ENCODE assay signal across 20 cellular contexts in the genomic region with DNA sequence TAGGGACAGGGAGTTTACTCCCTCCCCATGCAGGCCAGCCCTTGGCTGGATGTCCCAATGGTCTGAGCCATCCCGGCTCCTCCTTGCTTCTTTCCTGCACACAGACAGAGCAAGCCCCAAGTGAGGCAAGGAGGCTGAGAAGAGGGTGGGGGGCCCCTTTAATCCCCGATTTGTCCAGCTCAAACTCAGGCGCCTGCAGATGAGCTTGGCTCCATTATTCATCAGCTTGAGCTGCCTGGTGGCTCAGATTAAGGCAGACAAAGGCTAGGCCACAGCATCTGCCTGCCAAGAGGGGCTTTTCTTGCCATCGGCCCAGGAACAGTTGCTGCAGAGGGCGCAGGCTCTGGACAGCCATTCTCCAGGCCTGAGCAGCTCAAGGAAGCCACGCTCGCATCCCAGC. TPM values are rescaled to one million over a fixed set of nuclear protein-coding genes. Genes with fewer than 3 reads are reported as not detected.
DNase-seq lines count a peak whose midpoint lies in the region; ATAC-seq and TF ChIP-seq lines count a peak whose summit lies in the region.
"Had no signal": no experiment of that assay in that cellular context is flagged by ENCODE, and none has a peak within 500 bp of the region (broad histone marks: within the 10 kb centered on the region; RNA-seq: fewer than 3 reads in every experiment).

No MANE protein-coding gene starts in this region.

- H3K36me3 ChIP-seq in NT2/D1 (ENCODE audit: insufficient read depth, insufficient read length, low read length) (no peaks in the 10 kb centered on the region), osteoblast (ENCODE audit: insufficient read depth, low read length) (no peaks in the 10 kb centered on the region)
- H3K36me3 ChIP-seq: MG63 had no signal

- no peak for TF ChIP-seq POLR2A in GM18505 (IDR thresholded peaks at IDR 0.05; ENCODE audit: borderline replicate concordance, extremely low read depth, insufficient read depth, insufficient read length)

- H3K4me3 ChIP-seq in NT2/D1 (ENCODE audit: insufficient read length, low read depth), result no peak overlapping the region
- H3K4me3 ChIP-seq in osteoblast (ENCODE audit: insufficient read depth, low read length), result no peak overlapping the region
- H3K4me3 ChIP-seq: MG63 had no signal

- no peak for ATAC-seq in GM18505 (IDR thresholded peaks at IDR 0.05; ENCODE audit: unreplicated experiment)
- ATAC-seq in HG03469 (IDR thresholded peaks at IDR 0.05; ENCODE audit: unreplicated experiment), result no peak

- H3K27ac ChIP-seq in epithelial cell of prostate (peak overlapping the region; percentile 60), osteoblast (ENCODE audit: low read depth, low read length) (no peak overlapping the region)

- H3K9ac ChIP-seq in NT2/D1 (ENCODE audit: insufficient read length, low read depth), result peak overlapping the region; percentile 56
- H3K9ac ChIP-seq: SK-N-SH had no signal

- no peaks in the 10 kb centered on the region for H3K79me2 ChIP-seq in osteoblast (ENCODE audit: insufficient read depth, low read length)

- H3K9me3 ChIP-seq in NT2/D1 (ENCODE audit: insufficient read depth, low read length), result no peaks in the 10 kb centered on the region
- no peaks in the 10 kb centered on the region for H3K9me3 ChIP-seq in osteoblast (ENCODE audit: low read depth, low read length)
- H3K9me3 ChIP-seq: MG63, SK-N-SH had no signal

- H3K27me3 ChIP-seq in NT2/D1 (ENCODE audit: insufficient read depth, insufficient read length), result no peaks in the 10 kb centered on the region
- no peaks in the 10 kb centered on the region for H3K27me3 ChIP-seq in osteoblast (ENCODE audit: insufficient read depth, low read length)
- H3K27me3 ChIP-seq: MG63 had no signal

- H3K4me1 ChIP-seq in NT2/D1 (ENCODE audit: insufficient read depth, insufficient read length) (peaks cover 20% of the 10 kb centered on the region), osteoblast (ENCODE audit: insufficient read depth, low read length) (no peaks in the 10 kb centered on the region)

- DNase-seq in D341Med (ENCODE audit: low spot score) (peak; percentile 79), NT2/D1 (ENCODE audit: low read depth, low spot score) (no peak), epithelial cell of prostate (ENCODE audit: low read depth, low spot score) (no peak), osteoblast (ENCODE audit: insufficient read length, low spot score, missing footprints) (peak; percentile 65), HCEC 1CT (no peak), RKO (ENCODE audit: low spot score) (no peak)
- DNase-seq: DMS79, H7, Kasumi-1, NCI-H1694 treated with DMSO at 0.1 percent for 48 hours, NCI-H446 treated with DMSO at 0.1 percent for 48 hours, OCI-M1, SIG-M5, SK-N-SH had no signal

- TF ChIP-seq CTCF in osteoblast (IDR thresholded peaks at IDR 0.05; ENCODE audit: extremely low read depth, low read depth, low read length), result no peak

- no peaks in the 10 kb centered on the region for H4K20me1 ChIP-seq in osteoblast (ENCODE audit: insufficient read depth, low read length)

- H3K4me2 ChIP-seq in osteoblast (ENCODE audit: insufficient read depth, low read length), result no peak overlapping the region
- H3K4me2 ChIP-seq: SK-N-SH had no signal

- H2AFZ ChIP-seq in osteoblast (ENCODE audit: low read length), result no peak overlapping the region

RNA-seq across cellular contexts. Expression of gene LMO1, which starts 35.5 kb away (rescaled TPM):
- total RNA-seq in osteoblast, result not detected in 2 replicates
- total RNA-seq: B cell, HFFc6, RPMI7951 had no signal

RNA-seq across cellular contexts. Expression of gene RIC3, which starts 59.4 kb away (rescaled TPM):
- total RNA-seq in osteoblast, result not detected in 2 replicates
- total RNA-seq: HFFc6, RPMI7951 had no signal

Comparison
In these comparisons a context has a peak if more than half of its experiments do, and no peak if none do; other contexts are left out.
1. DNase-seq: peak in D341Med (single experiment) and osteoblast (single experiment); none in NT2/D1 (single experiment), epithelial cell of prostate (single experiment), HCEC 1CT (single experiment) and RKO (single experiment).